ENCODE assay signal across 17 cellular contexts in the genomic region with DNA sequence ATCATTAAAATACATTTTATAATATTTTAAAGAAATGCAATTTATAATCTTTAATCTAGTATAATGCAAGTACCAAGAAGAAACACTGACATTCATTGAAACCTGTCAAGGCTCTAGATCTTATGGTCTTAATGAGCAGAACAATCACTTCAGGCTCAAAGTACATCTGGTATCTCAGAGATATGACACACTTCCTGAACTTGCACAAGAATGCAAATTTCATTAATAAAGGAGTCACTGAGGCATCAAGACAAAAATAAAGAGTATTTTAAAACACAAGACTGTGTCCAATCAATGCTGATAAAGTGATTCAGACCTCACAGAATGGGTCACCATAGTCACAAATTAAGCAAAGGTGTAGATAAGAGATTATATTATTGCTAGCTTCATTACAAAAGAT.
"Had no signal": no experiment of that assay in that cellular context is flagged by ENCODE, and none has a peak within 500 bp of the region (broad histone marks: within the 10 kb centered on the region; RNA-seq: fewer than 3 reads in every experiment).

No MANE protein-coding gene starts in this region.

- ATAC-seq: left lung; natural killer cell treated with Interleukin-12 subunit alpha and Interleukin-12 subunit beta and Interleukin-15 and Interleukin-18, amount 100 ng/mL, for 72 hours; sciatic nerve had no signal

- H3K27me3 Mint-ChIP-seq: activated CD4-positive, alpha-beta memory T cell treated with anti-CD3 and anti-CD28 coated beads, Interleukin-2, amount 10 ng/mL, durations not matched to agents 7 days and 5 days; natural killer cell treated with Interleukin-12 subunit alpha and Interleukin-12 subunit beta and Interleukin-15 and Interleukin-18, amount 100 ng/mL, for 72 hours had no signal

- H3K4me1 ChIP-seq: left lung, prostate gland had no signal

- H3K9me3 ChIP-seq: left lung, prostate gland had no signal

- H3K27me3 ChIP-seq: left lung had no signal

- H3K4me1 Mint-ChIP-seq: activated CD4-positive, alpha-beta memory T cell treated with anti-CD3 and anti-CD28 coated beads, Interleukin-2, amount 10 ng/mL, durations not matched to agents 7 days and 5 days; memory B cell had no signal

- H3K9me3 Mint-ChIP-seq: activated CD4-positive, alpha-beta memory T cell treated with anti-CD3 and anti-CD28 coated beads, Interleukin-2, amount 10 ng/mL, durations not matched to agents 7 days and 5 days; memory B cell; natural killer cell treated with Interleukin-12 subunit alpha and Interleukin-12 subunit beta and Interleukin-15 and Interleukin-18, amount 100 ng/mL, for 72 hours had no signal

- H3K27ac ChIP-seq: coronary artery, left lung, prostate gland, VCaP had no signal

- H3K4me3 Mint-ChIP-seq: activated CD4-positive, alpha-beta memory T cell treated with anti-CD3 and anti-CD28 coated beads, Interleukin-2, amount 10 ng/mL, durations not matched to agents 7 days and 5 days; memory B cell; natural killer cell treated with Interleukin-12 subunit alpha and Interleukin-12 subunit beta and Interleukin-15 and Interleukin-18, amount 100 ng/mL, for 72 hours had no signal

- H3K4me3 ChIP-seq: coronary artery, left lung, prostate gland had no signal

- H3K36me3 Mint-ChIP-seq: memory B cell; natural killer cell treated with Interleukin-12 subunit alpha and Interleukin-12 subunit beta and Interleukin-15 and Interleukin-18, amount 100 ng/mL, for 72 hours had no signal

- H3K27ac Mint-ChIP-seq: activated CD4-positive, alpha-beta memory T cell treated with anti-CD3 and anti-CD28 coated beads, Interleukin-2, amount 10 ng/mL, durations not matched to agents 7 days and 5 days; memory B cell; natural killer cell treated with Interleukin-12 subunit alpha and Interleukin-12 subunit beta and Interleukin-15 and Interleukin-18, amount 100 ng/mL, for 72 hours had no signal

- H3K36me3 ChIP-seq: left lung, prostate gland had no signal

- DNase-seq: activated CD4-positive, alpha-beta memory T cell treated with anti-CD3 and anti-CD28 coated beads, Interleukin-2, amount 10 ng/mL, durations not matched to agents 7 days and 5 days; activated T-cell treated with anti-CD3 and anti-CD28 coated beads, Interleukin-2, amount 50 U/mL, for 48 hours; caudate nucleus; effector CD8-positive, alpha-beta T cell; head of caudate nucleus; islet precursor cell; left lung; occipital lobe; stimulated activated naive CD4-positive, alpha-beta T cell; T1000; trophoblast cell had no signal
